32 cellular contexts compared by ENCODE assay signal in the genomic region with DNA sequence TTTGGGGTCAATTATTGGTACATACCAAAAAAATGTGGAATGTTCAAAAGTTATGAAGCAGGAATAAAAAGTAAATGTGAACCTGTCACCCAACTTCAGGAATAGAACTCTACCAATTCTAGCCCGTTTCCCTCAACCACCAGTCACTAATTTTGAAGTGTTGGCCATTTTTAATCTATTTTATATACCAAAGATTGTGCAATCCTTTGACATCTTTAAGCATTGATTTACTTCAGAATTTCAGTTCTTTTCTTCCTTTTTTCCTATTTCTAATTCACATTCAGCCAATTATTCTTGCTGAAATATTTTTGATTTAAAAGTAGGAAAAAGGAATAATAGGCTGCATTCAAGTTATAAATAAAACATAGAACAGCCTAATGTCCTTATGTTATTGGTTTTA. TPM values are rescaled to one million over a fixed set of nuclear protein-coding genes. Genes with fewer than 3 reads are reported as not detected.
"Had no signal": no experiment of that assay in that cellular context is flagged by ENCODE, and none has a peak within 500 bp of the region (broad histone marks: within the 10 kb centered on the region; RNA-seq: fewer than 3 reads in every experiment).

No MANE protein-coding gene starts in this region.

- H3K27me3 Mint-ChIP-seq: progenitor cell of endocrine pancreas had no signal

- H3K27ac Mint-ChIP-seq: naive thymus-derived CD4-positive, alpha-beta T cell; natural killer cell treated with Interleukin-12 subunit alpha and Interleukin-12 subunit beta and Interleukin-15 and Interleukin-18, amount 100 ng/mL, for 72 hours; progenitor cell of endocrine pancreas; stimulated activated effector memory CD8-positive, alpha-beta T cell treated with anti-CD3 and anti-CD28 coated beads, Interleukin-12 subunit alpha, Interleukin-12 subunit beta, amount 100 ng/mL, for 72 hours; stimulated activated naive CD8-positive, alpha-beta T cell treated with anti-CD3 and anti-CD28 coated beads, Interleukin-15, Interleukin-2, amounts not matched to agents 100 ng/mL and 50 ng/mL, for 24 hours had no signal

- H3K36me3 ChIP-seq: left ventricle myocardium inferior, ovary, right atrium auricular region, spleen, suprapubic skin, thoracic aorta, uterus had no signal

- H3K27me3 ChIP-seq: ovary, right atrium auricular region, spleen, suprapubic skin, tibial artery, upper lobe of right lung, uterus had no signal

- H3K9me3 Mint-ChIP-seq: natural killer cell treated with Interleukin-12 subunit alpha and Interleukin-12 subunit beta and Interleukin-15 and Interleukin-18, amount 100 ng/mL, for 72 hours; stimulated activated effector memory CD8-positive, alpha-beta T cell treated with anti-CD3 and anti-CD28 coated beads, Interleukin-12 subunit alpha, Interleukin-12 subunit beta, amount 100 ng/mL, for 72 hours had no signal

- H3K4me3 ChIP-seq: left ventricle myocardium inferior, lung, mucosa of descending colon, ovary, right atrium auricular region, spleen, suprapubic skin, thoracic aorta, tibial artery, upper lobe of right lung, uterus had no signal

- H3K36me3 Mint-ChIP-seq: natural killer cell treated with Interleukin-12 subunit alpha and Interleukin-12 subunit beta and Interleukin-15 and Interleukin-18, amount 100 ng/mL, for 72 hours; stimulated activated effector memory CD8-positive, alpha-beta T cell treated with anti-CD3 and anti-CD28 coated beads, Interleukin-12 subunit alpha, Interleukin-12 subunit beta, amount 100 ng/mL, for 72 hours had no signal

- DNase-seq: hypothalamus; islet precursor cell; left ventricle myocardium inferior; midbrain; mucosa of descending colon; naive thymus-derived CD4-positive, alpha-beta T cell; ovary; small intestine; spleen; stimulated activated CD4-positive, alpha-beta T cell treated with anti-CD3 and anti-CD28 coated beads, Interleukin-4, amount 100 ng/mL, for 24 hours; stimulated activated naive CD4-positive, alpha-beta T cell; tibial artery; upper lobe of right lung; uterus had no signal

- H3K9me3 ChIP-seq: left ventricle myocardium inferior, mucosa of descending colon, ovary, right atrium auricular region, spleen, suprapubic skin, thoracic aorta, tibial artery, upper lobe of right lung, uterus had no signal

- ATAC-seq: mucosa of descending colon; naive thymus-derived CD4-positive, alpha-beta T cell; natural killer cell treated with Interleukin-12 subunit alpha and Interleukin-12 subunit beta and Interleukin-15 and Interleukin-18, amount 100 ng/mL, for 72 hours; sciatic nerve; stimulated activated effector memory CD8-positive, alpha-beta T cell treated with anti-CD3 and anti-CD28 coated beads, Interleukin-12 subunit alpha, Interleukin-12 subunit beta, amount 100 ng/mL, for 72 hours; upper lobe of right lung had no signal

- FAIRE-seq: small intestine had no signal

- H3K4me1 ChIP-seq: right atrium auricular region, spleen, suprapubic skin, tibial artery, upper lobe of right lung, uterus had no signal

- H3K4me3 Mint-ChIP-seq: naive thymus-derived CD4-positive, alpha-beta T cell; natural killer cell treated with Interleukin-12 subunit alpha and Interleukin-12 subunit beta and Interleukin-15 and Interleukin-18, amount 100 ng/mL, for 72 hours; stimulated activated effector memory CD8-positive, alpha-beta T cell treated with anti-CD3 and anti-CD28 coated beads, Interleukin-12 subunit alpha, Interleukin-12 subunit beta, amount 100 ng/mL, for 72 hours; stimulated activated naive CD8-positive, alpha-beta T cell treated with anti-CD3 and anti-CD28 coated beads, Interleukin-15, Interleukin-2, amounts not matched to agents 100 ng/mL and 50 ng/mL, for 24 hours had no signal

- H3K4me1 Mint-ChIP-seq: naive thymus-derived CD4-positive, alpha-beta T cell; stimulated activated effector memory CD8-positive, alpha-beta T cell treated with anti-CD3 and anti-CD28 coated beads, Interleukin-12 subunit alpha, Interleukin-12 subunit beta, amount 100 ng/mL, for 72 hours had no signal

- H3K27ac ChIP-seq: left ventricle myocardium inferior, ovary, right atrium auricular region, spleen, suprapubic skin, thoracic aorta, tibial artery, upper lobe of right lung, uterus had no signal

RNA-seq across cellular contexts. Expression of a gene that starts 46.9 kb away (rescaled TPM):
- total RNA-seq: kidney epithelial cell; left ventricle myocardium inferior; lower leg skin; lung; mesenteric fat pad; myocyte; naive thymus-derived CD4-positive, alpha-beta T cell; natural killer cell treated with Interleukin-12 subunit alpha and Interleukin-12 subunit beta and Interleukin-15 and Interleukin-18, amount 100 ng/mL, for 72 hours; omental fat pad; ovary; progenitor cell of endocrine pancreas; pulmonary artery endothelial cell; renal cortical epithelial cell; right atrium auricular region; sciatic nerve; spleen; subcutaneous adipose tissue; suprapubic skin; thoracic aorta; upper lobe of right lung; uterus had no signal
- polyA plus RNA-seq: lung; naive thymus-derived CD4-positive, alpha-beta T cell; neural cell; ovary; spleen had no signal
